In genomic region chr18:63216497-63216896, GRCh38 we compare ENCODE assay signal across 1 cellular context.
TF ChIP-seq lines count a peak whose summit lies in the region.

No MANE protein-coding gene starts in this region.

TF ChIP-seq in GM12878, 131 proteins besides CTCF, POLR2A, EP300 and RAD21 (continued from another document):
- TF ChIP-seq ZNF592 (IDR thresholded peaks at IDR 0.05): no peak
- TF ChIP-seq POU2F2 (IDR thresholded peaks at IDR 0.05; ENCODE audit: borderline replicate concordance, low read depth, low read length): no peak
- TF ChIP-seq ZZZ3 (IDR thresholded peaks at IDR 0.05; ENCODE audit: control insufficient read depth, insufficient read length, low read depth): no peak
- no peak for TF ChIP-seq BCL11A (IDR thresholded peaks at IDR 0.05; ENCODE audit: low read depth, low read length)
- TF ChIP-seq JUND (IDR thresholded peaks at IDR 0.05; ENCODE audit: low read depth, low read length): no peak
- TF ChIP-seq HDAC2 (IDR thresholded peaks at IDR 0.05): no peak
- no peak for TF ChIP-seq ATF3 (IDR thresholded peaks at IDR 0.05; ENCODE audit: borderline replicate concordance, extremely low read depth, low read depth, low read length)
- TF ChIP-seq FOXK2 (IDR thresholded peaks at IDR 0.05): no peak
- TF ChIP-seq NFIC (IDR thresholded peaks at IDR 0.05; ENCODE audit: low read depth, low read length): no peak; the same call in 1 of the 2 replicates
